8 cellular contexts compared by ENCODE assay signal in the genomic region with DNA sequence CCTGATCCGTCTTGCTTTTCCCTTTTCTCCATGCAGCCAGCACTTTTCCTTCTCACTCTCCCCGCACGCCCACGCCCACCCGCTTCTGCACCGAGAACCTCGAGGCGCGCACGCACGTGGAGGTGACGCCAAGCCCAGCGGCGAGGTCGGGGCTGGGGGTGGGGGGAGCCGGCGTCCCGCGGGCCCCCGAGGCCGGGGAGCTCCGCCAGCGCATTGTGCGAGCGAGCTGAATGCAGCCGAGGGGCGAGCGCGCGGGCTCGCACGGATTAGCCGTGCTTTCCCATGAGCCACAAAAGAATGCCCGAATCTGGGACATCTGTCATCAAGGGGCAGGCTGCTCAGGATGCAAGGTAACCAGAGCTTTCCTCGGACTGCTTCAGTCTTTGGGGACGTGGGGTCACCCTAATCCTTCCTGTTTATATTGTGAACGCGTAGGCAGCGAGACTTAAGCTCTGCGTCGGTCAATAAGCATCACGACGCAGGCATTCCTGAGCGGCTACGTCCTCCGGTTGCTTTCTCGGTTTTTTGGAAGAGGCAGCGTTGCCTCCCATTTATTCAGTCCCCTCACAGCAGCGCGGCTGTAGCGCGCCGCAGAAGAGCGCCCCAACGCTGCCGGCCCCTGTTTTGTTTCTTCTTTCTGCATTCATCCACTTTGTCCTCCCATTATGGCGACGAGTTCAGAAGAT.
DNase-seq lines count a peak whose midpoint lies in the region; ATAC-seq and TF ChIP-seq lines count a peak whose summit lies in the region.

No MANE protein-coding gene starts in this region.

- no peak for TF ChIP-seq POLR2A in spleen (IDR thresholded peaks at IDR 0.05)

- H3K9me3 ChIP-seq in colonic mucosa (no peaks in the 10 kb centered on the region), spleen (no peaks in the 10 kb centered on the region)

- POLR2A ChIA-PET in AG04449 (lab: Yijun Ruan, JAX): interaction anchor here (0.6 to 1.1 kb wide), 4 partner anchors 10 to 402 kb away, joined by 3 to 4 read pairs (median 4); no protein-coding TSS in a partner anchor

- TF ChIP-seq CTCF in AG04449 (IDR thresholded peaks at IDR 0.05; ENCODE audit: insufficient read depth, low read length, missing control alignments) (peak; percentile 6), colonic mucosa (IDR thresholded peaks at IDR 0.05) (no peak), spleen (IDR thresholded peaks at IDR 0.05 in 8 of 11, conservative IDR thresholded peaks at IDR 0.05 in 3 of 11) (no peak)

- no peak for ATAC-seq in HG02970 (IDR thresholded peaks at IDR 0.05; ENCODE audit: low FRiP score, unreplicated experiment)

- CTCF ChIA-PET in AG04449 (lab: Yijun Ruan, JAX): interaction anchor here (0.5 to 1.1 kb wide), 2 partner anchors 11 to 48 kb away, joined by 3 to 4 read pairs; no protein-coding TSS in a partner anchor

- H3K4me3 ChIP-seq in AG04449 (ENCODE audit: low read depth, low read length) (peak overlapping the region; percentile 57), colonic mucosa (peak overlapping the region; percentile 34), spleen (peak overlapping the region; percentile 38 to 72 (median 46))

- WGBS in spleen, 5 donors: 2 to 6% (median 2%) methylated on average over 47 to 58 of the region's 58 CpGs

- peak overlapping the region; percentile 14 to 33 for H3K9ac ChIP-seq in colonic mucosa (ENCODE audit: low read depth in 2 of 2, low read length in 2 of 2)

- H3K27me3 ChIP-seq in colonic mucosa: peaks cover 4% of the 10 kb centered on the region
- H3K27me3 ChIP-seq in spleen (replicated peaks in 1 of 7): peaks cover 0 to 48% (median 19%) of the 10 kb centered on the region in 7 donors

- DNase-seq in AG04449 (ENCODE audit: low read depth, low spot score) (peak; percentile 38), HCEC 1CT (peak; percentile 95), T1000 (lab: John Stamatoyannopoulos, UW) (peak; percentile 30), colonic mucosa (peak; percentile 21), kidney tubule cell (ENCODE audit: low spot score) (peak; percentile 70), spleen (peak; percentile 74), NCI-H446 treated with DMSO at 0.1 percent for 48 hours (lab: John Stamatoyannopoulos, UW) (no peak)

- H3K27ac ChIP-seq in colonic mucosa: no peak overlapping the region
- peak overlapping the region in 2 of 8 donors; percentile 11 to 36 for H3K27ac ChIP-seq in spleen

- H3K4me1 ChIP-seq in colonic mucosa (no peaks in the 10 kb centered on the region), spleen (peaks cover 0 to 22% (median 20%) of the 10 kb centered on the region in 6 donors)

- intact Hi-C loops in colonic mucosa (cut with DNase I): no loop called here
- intact Hi-C loops in spleen (cut with DNase I; ENCODE audit: low total_unique reads): no loop called here

- H3K36me3 ChIP-seq in colonic mucosa: no peaks in the 10 kb centered on the region
- no peaks in the 10 kb centered on the region for H3K36me3 ChIP-seq in spleen
